1 cellular context compared by ENCODE assay signal in the genomic region with DNA sequence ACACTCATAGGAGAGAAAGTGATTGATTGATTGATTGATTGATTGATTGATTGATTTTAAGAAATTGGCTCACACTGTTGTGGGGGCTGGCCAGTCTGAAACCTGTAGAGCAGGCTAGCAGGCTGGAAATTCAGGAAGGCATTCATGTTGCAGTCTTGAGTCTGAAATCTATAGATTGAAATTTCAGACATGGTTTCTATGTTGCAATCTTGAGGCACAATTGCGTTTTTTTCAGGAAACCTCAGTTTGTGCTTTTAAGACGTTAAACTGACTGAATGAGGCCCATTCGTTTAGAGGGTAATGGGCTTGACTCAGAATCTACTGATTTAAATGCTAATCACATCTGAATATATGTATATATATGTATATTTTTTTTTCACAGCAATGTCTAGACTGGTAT.
TF ChIP-seq lines count a peak whose summit lies in the region.

No MANE protein-coding gene starts in this region.

TF ChIP-seq in H1, 55 proteins besides CTCF, POLR2A, EP300 and RAD21:
- no peak for TF ChIP-seq RXRA (IDR thresholded peaks at IDR 0.05; ENCODE audit: insufficient read depth, low read depth, low read length)
- no peak for TF ChIP-seq PHF8 (conservative IDR thresholded peaks at IDR 0.05; ENCODE audit: low read depth, low read length)
- no peak for TF ChIP-seq SP4 (IDR thresholded peaks at IDR 0.05; ENCODE audit: low read length)
- peak; percentile 43; the same call in 1 of the 2 replicates for TF ChIP-seq CEBPB (IDR thresholded peaks at IDR 0.05; ENCODE audit: low read depth, low read length)
TF ChIP-seq in H1: peak in this region for 1.
